22 cellular contexts compared by ENCODE assay signal in the genomic region with DNA sequence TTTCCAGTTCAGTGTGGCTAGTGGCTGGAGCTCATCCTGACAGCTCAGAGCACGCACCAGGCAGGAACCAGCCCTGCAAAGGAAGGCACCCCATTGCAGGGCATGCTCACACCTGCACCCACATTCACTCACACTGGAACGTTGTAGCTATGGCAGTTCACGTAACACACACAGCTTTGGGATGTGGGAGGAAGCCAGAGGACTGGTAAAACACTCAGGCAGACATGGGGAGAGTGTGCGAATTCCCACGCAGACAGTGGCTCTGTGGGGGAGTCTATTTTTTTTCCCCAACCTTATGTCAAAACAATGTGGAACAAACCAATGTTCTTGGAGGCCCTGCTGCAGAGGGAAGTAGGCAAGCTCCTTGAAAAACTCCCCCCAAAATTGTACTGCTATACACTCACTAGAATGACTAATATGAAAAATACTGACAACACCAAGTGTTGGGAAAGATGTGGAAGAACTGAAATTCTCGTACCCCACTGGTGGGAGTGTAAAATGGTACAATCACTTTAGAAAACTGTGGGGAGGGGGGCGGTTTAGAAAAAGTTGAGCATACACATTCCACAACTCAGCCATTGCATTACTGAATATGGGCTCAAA.
DNase-seq lines count a peak whose midpoint lies in the region; ATAC-seq, FAIRE-seq and TF ChIP-seq lines count a peak whose summit lies in the region.
"Had no signal": no experiment of that assay in that cellular context is flagged by ENCODE, and none has a peak within 500 bp of the region (broad histone marks: within the 10 kb centered on the region; RNA-seq: fewer than 3 reads in every experiment).

No MANE protein-coding gene starts in this region.

- H3K27ac ChIP-seq in HEK293 (ENCODE audit: extremely low read depth, low read depth, low read length) (no peak overlapping the region), smooth muscle cell (ENCODE audit: low read depth) (no peak overlapping the region)
- H3K27ac ChIP-seq in CD8-positive, alpha-beta T cell (ENCODE audit: low read depth, low read length), result no peak overlapping the region
- H3K27ac ChIP-seq: BLaER1 treated with 17β-estradiol and CSF1 and Interleukin-3, amounts not matched to agents 10 nM and 100 nM; SJSA1 had no signal

- FAIRE-seq in bronchial epithelial cell (lab: Jason Lieb, UNC), result no peak
- FAIRE-seq: A204.1, G401.6 had no signal

- no peak overlapping the region for H3K4me3 Mint-ChIP-seq in CD8-positive, alpha-beta T cell
- H3K4me3 Mint-ChIP-seq: CD4-positive, alpha-beta T cell had no signal

- no peaks in the 10 kb centered on the region for H3K79me2 ChIP-seq in smooth muscle cell (ENCODE audit: low read depth)

- H3K36me3 Mint-ChIP-seq in CD8-positive, alpha-beta T cell, result no peaks in the 10 kb centered on the region

- H3F3A ChIP-seq in smooth muscle cell (ENCODE audit: low read depth), result peaks cover 6% of the 10 kb centered on the region

- 89% methylated on average over 7 of the region's 7 CpGs for WGBS in smooth muscle cell (ENCODE audit: low lambda C conversion rate)

- in situ Hi-C loops in G401 (cut with HindIII; ENCODE audit: low sequenced_read_pairs), result no loop called here

- no peaks in the 10 kb centered on the region for H3K9me3 ChIP-seq in HEK293 (ENCODE audit: control insufficient read depth, insufficient read depth, low read depth, low read length)
- H3K9me3 ChIP-seq in CD8-positive, alpha-beta T cell (ENCODE audit: low read length), result no peaks in the 10 kb centered on the region
- H3K9me3 ChIP-seq in smooth muscle cell (replicated peaks; ENCODE audit: low read depth), result no peaks in the 10 kb centered on the region
- H3K9me3 ChIP-seq: HAP-1, SJSA1 had no signal

- DNase-seq in bronchial epithelial cell (ENCODE audit: low read depth) (peak; percentile 71), inferior parietal cortex (ENCODE audit: extremely low spot score) (peak; percentile 32), superior temporal gyrus (ENCODE audit: extremely low spot score) (peak; percentile 48), G401 (ENCODE audit: low spot score) (no peak), smooth muscle cell (lab: John Stamatoyannopoulos, UW; ENCODE audit: unreplicated experiment) (no peak)
- DNase-seq in CD8-positive, alpha-beta T cell, result no peak
- DNase-seq: CD4-positive, alpha-beta T cell; COR-L47; DMS53; GOT3; Karpas-422; NCI-H2029; NCI-H446 treated with DMSO at 0.1 percent for 48 hours; NCI-H69; Right ventricle myocardium superior; RPMI8226 had no signal

- H3K4me3 ChIP-seq in HEK293 (ENCODE audit: low read depth, low read length) (no peak overlapping the region), bronchial epithelial cell (ENCODE audit: low read depth, low read length) (no peak overlapping the region), smooth muscle cell (no peak overlapping the region)
- H3K4me3 ChIP-seq in CD8-positive, alpha-beta T cell (ENCODE audit: low read depth, low read length), result no peak overlapping the region
- H3K4me3 ChIP-seq: BLaER1 treated with 17β-estradiol and CSF1 and Interleukin-3, amounts not matched to agents 10 nM and 100 nM; HAP-1; SJSA1 had no signal

- H4K20me1 ChIP-seq in smooth muscle cell (ENCODE audit: low read depth), result no peaks in the 10 kb centered on the region
- H4K20me1 ChIP-seq: BLaER1 treated with 17β-estradiol and CSF1 and Interleukin-3, amounts not matched to agents 10 nM and 100 nM had no signal

- intact Hi-C loops in CD8-positive, alpha-beta T cell (cut with DNase I, micrococcal nuclease), result no loop called here

- H3K4me1 Mint-ChIP-seq in CD8-positive, alpha-beta T cell (ENCODE audit: low read depth), result peaks cover 16% of the 10 kb centered on the region

- CTCF ChIA-PET in HEK293 (lab: Yijun Ruan, JAX), result no interaction called here
- CTCF ChIA-PET in CD8-positive, alpha-beta T cell (lab: Charles Lee), result no interaction called here

- no peak overlapping the region for H2AFZ ChIP-seq in smooth muscle cell (ENCODE audit: low read depth)

- peaks cover 2% of the 10 kb centered on the region for H3K27me3 Mint-ChIP-seq in CD8-positive, alpha-beta T cell (ENCODE audit: low read depth)

- H3K4me1 ChIP-seq in HEK293 (ENCODE audit: control insufficient read depth, insufficient read depth, low read length), result no peaks in the 10 kb centered on the region
- peaks cover 9% of the 10 kb centered on the region for H3K4me1 ChIP-seq in CD8-positive, alpha-beta T cell (ENCODE audit: insufficient read depth, low read length)
- H3K4me1 ChIP-seq in smooth muscle cell (ENCODE audit: low read depth), result peaks cover 2% of the 10 kb centered on the region
- H3K4me1 ChIP-seq: HAP-1 had no signal

- H3K36me3 ChIP-seq in HEK293 (ENCODE audit: control insufficient read depth in 2 of 2, insufficient read depth in 1 of 2, low read length in 2 of 2) (peaks cover 0 to 5% of the 10 kb centered on the region in 2 experiments; a peak in 1 of 3 replicates), bronchial epithelial cell (ENCODE audit: control insufficient read depth, insufficient read depth, low read length) (peaks cover 6% of the 10 kb centered on the region), smooth muscle cell (ENCODE audit: low read depth) (no peaks in the 10 kb centered on the region)
- no peaks in the 10 kb centered on the region for H3K36me3 ChIP-seq in CD8-positive, alpha-beta T cell (ENCODE audit: insufficient read depth, low read length)
- H3K36me3 ChIP-seq: HAP-1, SJSA1 had no signal

- TF ChIP-seq CTCF in HEK293 (tag by site-specific recombination; IDR thresholded peaks at IDR 0.05), result no peak
- no peak for TF ChIP-seq CTCF in bronchial epithelial cell (IDR thresholded peaks at IDR 0.05; ENCODE audit: insufficient read depth, low read length, severe bottlenecking)
- TF ChIP-seq CTCF in CD8-positive, alpha-beta T cell (IDR thresholded peaks at IDR 0.05), result no peak
- no peak for TF ChIP-seq CTCF in smooth muscle cell (IDR thresholded peaks at IDR 0.05; ENCODE audit: borderline replicate concordance, insufficient read depth, poor library complexity, severe bottlenecking)

- H3K27ac Mint-ChIP-seq in CD8-positive, alpha-beta T cell, result no peak overlapping the region
- H3K27ac Mint-ChIP-seq: CD4-positive, alpha-beta T cell had no signal

- POLR2A ChIA-PET in HEK293 (lab: Yijun Ruan, JAX), result no interaction called here
- POLR2A ChIA-PET in CD8-positive, alpha-beta T cell (lab: Charles Lee), result interaction anchor here (0.8 kb wide), 1 partner anchor 1259 kb away, joined by 3 read pairs; no protein-coding TSS in a partner anchor

- no peak overlapping the region for H3K9ac ChIP-seq in smooth muscle cell (ENCODE audit: low read depth)
- H3K9ac ChIP-seq: BLaER1 treated with 17β-estradiol and CSF1 and Interleukin-3, amounts not matched to agents 10 nM and 100 nM had no signal

- H3K9me3 Mint-ChIP-seq in CD8-positive, alpha-beta T cell, result peaks cover 10% of the 10 kb centered on the region
- H3K9me3 Mint-ChIP-seq: CD4-positive, alpha-beta T cell had no signal

- H3K27me3 ChIP-seq in bronchial epithelial cell (ENCODE audit: control insufficient read depth, insufficient read depth, low read length) (no peaks in the 10 kb centered on the region), smooth muscle cell (ENCODE audit: low read depth) (no peaks in the 10 kb centered on the region)
- no peaks in the 10 kb centered on the region for H3K27me3 ChIP-seq in CD8-positive, alpha-beta T cell (ENCODE audit: insufficient read depth, low read length)
- H3K27me3 ChIP-seq: SJSA1 had no signal

- no peak for ATAC-seq in CD8-positive, alpha-beta T cell

- no peak overlapping the region for H3K4me2 ChIP-seq in smooth muscle cell
- H3K4me2 ChIP-seq: BLaER1 treated with 17β-estradiol and CSF1 and Interleukin-3, amounts not matched to agents 10 nM and 100 nM had no signal

TF ChIP-seq in HEK293, 187 proteins besides CTCF, POLR2A, EP300 and RAD21 (continues in another document):
- TF ChIP-seq, protein P1, sequence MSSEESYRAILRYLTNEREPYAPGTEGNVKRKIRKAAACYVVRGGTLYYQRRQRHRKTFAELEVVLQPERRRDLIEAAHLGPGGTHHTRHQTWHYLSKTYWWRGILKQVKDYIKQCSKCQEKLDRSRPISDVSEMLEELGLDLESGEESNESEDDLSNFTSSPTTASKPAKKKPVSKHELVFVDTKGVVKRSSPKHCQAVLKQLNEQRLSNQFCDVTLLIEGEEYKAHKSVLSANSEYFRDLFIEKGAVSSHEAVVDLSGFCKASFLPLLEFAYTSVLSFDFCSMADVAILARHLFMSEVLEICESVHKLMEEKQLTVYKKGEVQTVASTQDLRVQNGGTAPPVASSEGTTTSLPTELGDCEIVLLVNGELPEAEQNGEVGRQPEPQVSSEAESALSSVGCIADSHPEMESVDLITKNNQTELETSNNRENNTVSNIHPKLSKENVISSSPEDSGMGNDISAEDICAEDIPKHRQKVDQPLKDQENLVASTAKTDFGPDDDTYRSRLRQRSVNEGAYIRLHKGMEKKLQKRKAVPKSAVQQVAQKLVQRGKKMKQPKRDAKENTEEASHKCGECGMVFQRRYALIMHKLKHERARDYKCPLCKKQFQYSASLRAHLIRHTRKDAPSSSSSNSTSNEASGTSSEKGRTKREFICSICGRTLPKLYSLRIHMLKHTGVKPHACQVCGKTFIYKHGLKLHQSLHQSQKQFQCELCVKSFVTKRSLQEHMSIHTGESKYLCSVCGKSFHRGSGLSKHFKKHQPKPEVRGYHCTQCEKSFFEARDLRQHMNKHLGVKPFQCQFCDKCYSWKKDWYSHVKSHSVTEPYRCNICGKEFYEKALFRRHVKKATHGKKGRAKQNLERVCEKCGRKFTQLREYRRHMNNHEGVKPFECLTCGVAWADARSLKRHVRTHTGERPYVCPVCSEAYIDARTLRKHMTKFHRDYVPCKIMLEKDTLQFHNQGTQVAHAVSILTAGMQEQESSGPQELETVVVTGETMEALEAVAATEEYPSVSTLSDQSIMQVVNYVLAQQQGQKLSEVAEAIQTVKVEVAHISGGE (tag by site-specific recombination; conservative IDR thresholded peaks at IDR 0.05; ENCODE audit: low read depth), result no peak

Comparison
In these comparisons a context has a peak if more than half of its experiments do, and no peak if none do; other contexts are left out.
1. DNase-seq: peak in bronchial epithelial cell (single experiment), inferior parietal cortex (single experiment) and superior temporal gyrus (single experiment); none in G401 (single experiment), CD8-positive, alpha-beta T cell (0 of 7) and smooth muscle cell (single experiment).